In genomic region chr9:38037981-38038306, GRCh38 we compare ENCODE assay signal across 1 cellular context.
TF ChIP-seq lines count a peak whose summit lies in the region.

No MANE protein-coding gene starts in this region.

TF ChIP-seq in H1, 55 proteins besides CTCF, POLR2A, EP300 and RAD21:
- no peak for TF ChIP-seq NANOG (IDR thresholded peaks at IDR 0.05; ENCODE audit: insufficient read depth, low read depth, low read length, poor library complexity, severe bottlenecking)
- no peak for TF ChIP-seq SAP30 (IDR thresholded peaks at IDR 0.05; ENCODE audit: insufficient read depth, insufficient replicate concordance, low read length)
- no peak for TF ChIP-seq GTF2F1 (IDR thresholded peaks at IDR 0.05; ENCODE audit: borderline replicate concordance, low read depth, low read length)
- TF ChIP-seq TEAD4 (IDR thresholded peaks at IDR 0.05; ENCODE audit: low read depth, low read length): no peak
